8 cellular contexts compared by ENCODE assay signal in the genomic region with DNA sequence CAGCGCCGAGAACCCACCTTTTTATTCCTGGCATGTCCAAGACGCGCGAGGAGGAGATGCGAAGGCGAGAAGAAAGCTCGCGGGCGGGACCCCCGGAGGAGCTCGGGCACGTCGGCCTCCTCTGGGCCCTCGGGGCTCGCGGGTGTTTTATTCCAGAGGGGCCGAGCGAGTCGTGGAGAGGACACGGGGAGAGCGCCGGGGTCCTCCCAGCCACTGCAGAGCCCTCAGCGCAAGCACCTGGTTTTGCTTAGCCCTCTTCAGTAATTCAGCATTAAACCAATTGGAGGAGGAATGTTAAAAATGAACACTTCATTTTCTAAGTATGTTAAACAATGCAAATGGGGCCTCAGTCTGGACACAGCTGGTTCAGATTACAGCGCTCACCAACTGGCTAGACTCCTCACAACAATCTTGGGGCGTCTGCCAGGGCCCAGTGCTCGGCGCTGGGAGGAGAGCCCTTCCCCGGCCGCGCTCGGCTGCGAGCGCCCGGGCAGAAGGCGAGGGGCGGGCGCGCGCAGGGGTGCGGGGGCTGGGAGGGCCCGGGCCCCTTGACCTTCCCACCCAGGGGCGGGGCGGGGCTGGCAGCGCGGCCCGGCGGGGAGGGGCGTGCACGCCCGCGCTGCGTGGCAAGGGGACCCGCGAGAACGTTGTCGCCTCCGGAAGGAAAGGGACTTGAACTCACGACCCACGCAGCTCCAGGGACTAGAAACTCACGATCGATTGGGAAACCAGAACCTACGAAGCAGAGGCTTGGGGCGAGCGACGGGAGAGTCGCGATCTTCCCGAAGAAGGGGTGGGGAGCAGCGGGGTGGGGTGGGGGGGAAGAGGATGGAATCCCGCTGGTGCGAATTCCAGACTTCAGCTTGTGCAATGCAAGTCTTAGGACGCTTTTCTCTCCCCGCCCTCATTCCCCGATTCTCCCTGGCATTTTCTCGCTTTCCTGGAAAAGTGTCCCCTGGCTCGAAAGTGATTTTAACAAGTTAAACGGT. TPM values are rescaled to one million over a fixed set of nuclear protein-coding genes. Genes with fewer than 3 reads are reported as not detected.
DNase-seq lines count a peak whose midpoint lies in the region; ATAC-seq and TF ChIP-seq lines count a peak whose summit lies in the region.

A gene with protein sequence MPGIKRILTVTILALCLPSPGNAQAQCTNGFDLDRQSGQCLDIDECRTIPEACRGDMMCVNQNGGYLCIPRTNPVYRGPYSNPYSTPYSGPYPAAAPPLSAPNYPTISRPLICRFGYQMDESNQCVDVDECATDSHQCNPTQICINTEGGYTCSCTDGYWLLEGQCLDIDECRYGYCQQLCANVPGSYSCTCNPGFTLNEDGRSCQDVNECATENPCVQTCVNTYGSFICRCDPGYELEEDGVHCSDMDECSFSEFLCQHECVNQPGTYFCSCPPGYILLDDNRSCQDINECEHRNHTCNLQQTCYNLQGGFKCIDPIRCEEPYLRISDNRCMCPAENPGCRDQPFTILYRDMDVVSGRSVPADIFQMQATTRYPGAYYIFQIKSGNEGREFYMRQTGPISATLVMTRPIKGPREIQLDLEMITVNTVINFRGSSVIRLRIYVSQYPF (minus strand): TSS at position 499 of the 989 bp plus-strand sequence. CDS start 465 bp downstream, at position 34.

- peaks cover 34% of the 10 kb centered on the region for H3K27me3 Mint-ChIP-seq in activated CD4-positive, alpha-beta memory T cell treated with anti-CD3 and anti-CD28 coated beads, Interleukin-2, amount 10 ng/mL, durations not matched to agents 7 days and 5 days
- H3K27me3 Mint-ChIP-seq in endodermal cell (ENCODE audit: insufficient read depth) (peaks cover 39% of the 10 kb centered on the region), memory B cell (peaks cover 25% of the 10 kb centered on the region)

- H3K4me1 Mint-ChIP-seq in activated CD4-positive, alpha-beta memory T cell treated with anti-CD3 and anti-CD28 coated beads, Interleukin-2, amount 10 ng/mL, durations not matched to agents 7 days and 5 days: peaks cover 13% of the 10 kb centered on the region
- H3K4me1 Mint-ChIP-seq in endodermal cell (peaks cover 9% of the 10 kb centered on the region), memory B cell (peaks cover 4% of the 10 kb centered on the region)

- H3K36me3 ChIP-seq in endodermal cell (ENCODE audit: control insufficient read depth, insufficient read depth, low read length): no peaks in the 10 kb centered on the region

- no peaks in the 10 kb centered on the region for H3K4me1 ChIP-seq in endodermal cell (ENCODE audit: control insufficient read depth, insufficient read depth, low read length)

- no peak for TF ChIP-seq CTCF in endodermal cell (conservative IDR thresholded peaks at IDR 0.05)

- no peak within 1 kb of the TSS for H3K27ac Mint-ChIP-seq in activated CD4-positive, alpha-beta memory T cell treated with anti-CD3 and anti-CD28 coated beads, Interleukin-2, amount 10 ng/mL, durations not matched to agents 7 days and 5 days
- H3K27ac Mint-ChIP-seq in endodermal cell (no peak within 1 kb of the TSS), memory B cell (peak within 1 kb of the TSS; percentile 31)

- H3K36me3 Mint-ChIP-seq in activated CD4-positive, alpha-beta memory T cell treated with anti-CD3 and anti-CD28 coated beads, Interleukin-2, amount 10 ng/mL, durations not matched to agents 7 days and 5 days (ENCODE audit: low read depth): no peaks in the 10 kb centered on the region
- H3K36me3 Mint-ChIP-seq in endodermal cell (ENCODE audit: low read depth): no peaks in the 10 kb centered on the region
- no peaks in the 10 kb centered on the region for H3K36me3 Mint-ChIP-seq in memory B cell

- peak within 1 kb of the TSS; percentile 77 for H3K4me3 ChIP-seq in endodermal cell (ENCODE audit: low read length)

- peak; percentile 50 for DNase-seq in NCI-H510A treated with DMSO at 0.1 percent for 48 hours (lab: John Stamatoyannopoulos, UW)
- no peak for DNase-seq in NCI-H510A (lab: John Stamatoyannopoulos, UW)
- peak; percentile 19 for DNase-seq in activated CD4-positive, alpha-beta memory T cell treated with anti-CD3 and anti-CD28 coated beads, Interleukin-2, amount 10 ng/mL, durations not matched to agents 7 days and 5 days
- peak; percentile 85 for DNase-seq in endodermal cell
- DNase-seq in memory B cell (ENCODE audit: low spot score in 2 of 2): peak in 1 of 2 donors; percentile 16
- peak; percentile 6 for DNase-seq in stimulated activated CD8-positive, alpha-beta memory T cell treated with anti-CD3 and anti-CD28 coated beads, Interleukin-15, amount 100 ng/mL, for 24 hours (ENCODE audit: low read depth)
- no peak for DNase-seq in Ammon's horn (ENCODE audit: low spot score)
- no peak for DNase-seq in effector CD8-positive, alpha-beta T cell (lab: John Stamatoyannopoulos, UW)

- CTCF ChIA-PET in activated CD4-positive, alpha-beta memory T cell treated with anti-CD3 and anti-CD28 coated beads, Interleukin-2, amount 10 ng/mL, durations not matched to agents 7 days and 5 days (lab: Charles Lee): interaction anchor here (1.3 to 2.1 kb wide), 2 partner anchors 11 to 50 kb away, joined by 3 to 8 read pairs; no protein-coding TSS in a partner anchor

- H3K9me3 Mint-ChIP-seq in activated CD4-positive, alpha-beta memory T cell treated with anti-CD3 and anti-CD28 coated beads, Interleukin-2, amount 10 ng/mL, durations not matched to agents 7 days and 5 days: no peaks in the 10 kb centered on the region
- H3K9me3 Mint-ChIP-seq in endodermal cell (no peaks in the 10 kb centered on the region), memory B cell (no peaks in the 10 kb centered on the region)

- H3K27me3 ChIP-seq in endodermal cell (ENCODE audit: control insufficient read depth, insufficient read depth, low read length, poor library complexity, severe bottlenecking): peaks cover 29% of the 10 kb centered on the region

- peak within 1 kb of the TSS; percentile 62 for H3K4me3 Mint-ChIP-seq in activated CD4-positive, alpha-beta memory T cell treated with anti-CD3 and anti-CD28 coated beads, Interleukin-2, amount 10 ng/mL, durations not matched to agents 7 days and 5 days
- H3K4me3 Mint-ChIP-seq in endodermal cell: peak within 1 kb of the TSS; percentile 64
- peak within 1 kb of the TSS; percentile 81 for H3K4me3 Mint-ChIP-seq in memory B cell

- ATAC-seq in memory B cell (ENCODE audit: low read depth): peak; percentile 34

- H3K27ac ChIP-seq in endodermal cell (ENCODE audit: low read depth, low read length): no peak within 1 kb of the TSS

- 6% methylated on average over 27 to 77 of the region's 78 CpGs for WGBS in endodermal cell (ENCODE audit: insufficient coverage in 1 of 2, insufficient read length in 1 of 2), 2 experiments

- H3K9ac ChIP-seq in endodermal cell (ENCODE audit: extremely low read depth, low read length, poor library complexity, severe bottlenecking): peak within 1 kb of the TSS; percentile 19

- POLR2A ChIA-PET in activated CD4-positive, alpha-beta memory T cell treated with anti-CD3 and anti-CD28 coated beads, Interleukin-2, amount 10 ng/mL, durations not matched to agents 7 days and 5 days (lab: Charles Lee): interaction anchor here (1.6 kb wide), 1 partner anchor 31 kb away, joined by 3 read pairs; no protein-coding TSS in a partner anchor

- H3K9me3 ChIP-seq in endodermal cell (ENCODE audit: control insufficient read depth, low read length): no peaks in the 10 kb centered on the region

RNA-seq across cellular contexts. Expression of the gene that starts here (rescaled TPM):
- total RNA-seq in activated CD4-positive, alpha-beta memory T cell treated with anti-CD3 and anti-CD28 coated beads, Interleukin-2, amount 10 ng/mL, durations not matched to agents 7 days and 5 days: 1 to 10 TPM; 2.0 to 2.5 TPM
- 1 to 10 TPM; 4.0 to 4.8 TPM for total RNA-seq in endodermal cell
- polyA plus RNA-seq in endodermal cell (2013, experiment 1 of 2): 4.0 TPM
- polyA plus RNA-seq in endodermal cell (2013, experiment 2 of 2): 3.8 TPM

Comparison
In these comparisons a context has a peak if more than half of its experiments do, and no peak if none do; other contexts are left out.
1. DNase-seq: peak in NCI-H510A treated with DMSO at 0.1 percent for 48 hours (single experiment), activated CD4-positive, alpha-beta memory T cell treated with anti-CD3 and anti-CD28 coated beads, Interleukin-2, amount 10 ng/mL, durations not matched to agents 7 days and 5 days (single experiment), endodermal cell (single experiment) and stimulated activated CD8-positive, alpha-beta memory T cell treated with anti-CD3 and anti-CD28 coated beads, Interleukin-15, amount 100 ng/mL, for 24 hours (single experiment); none in NCI-H510A (single experiment), Ammon's horn (single experiment) and effector CD8-positive, alpha-beta T cell (single experiment).
2. Peak in every context shown above with its lines, with median percentiles within 50 percentile points of each other: H3K4me3 Mint-ChIP-seq.